1 cellular context compared by ENCODE assay signal in the genomic region with DNA sequence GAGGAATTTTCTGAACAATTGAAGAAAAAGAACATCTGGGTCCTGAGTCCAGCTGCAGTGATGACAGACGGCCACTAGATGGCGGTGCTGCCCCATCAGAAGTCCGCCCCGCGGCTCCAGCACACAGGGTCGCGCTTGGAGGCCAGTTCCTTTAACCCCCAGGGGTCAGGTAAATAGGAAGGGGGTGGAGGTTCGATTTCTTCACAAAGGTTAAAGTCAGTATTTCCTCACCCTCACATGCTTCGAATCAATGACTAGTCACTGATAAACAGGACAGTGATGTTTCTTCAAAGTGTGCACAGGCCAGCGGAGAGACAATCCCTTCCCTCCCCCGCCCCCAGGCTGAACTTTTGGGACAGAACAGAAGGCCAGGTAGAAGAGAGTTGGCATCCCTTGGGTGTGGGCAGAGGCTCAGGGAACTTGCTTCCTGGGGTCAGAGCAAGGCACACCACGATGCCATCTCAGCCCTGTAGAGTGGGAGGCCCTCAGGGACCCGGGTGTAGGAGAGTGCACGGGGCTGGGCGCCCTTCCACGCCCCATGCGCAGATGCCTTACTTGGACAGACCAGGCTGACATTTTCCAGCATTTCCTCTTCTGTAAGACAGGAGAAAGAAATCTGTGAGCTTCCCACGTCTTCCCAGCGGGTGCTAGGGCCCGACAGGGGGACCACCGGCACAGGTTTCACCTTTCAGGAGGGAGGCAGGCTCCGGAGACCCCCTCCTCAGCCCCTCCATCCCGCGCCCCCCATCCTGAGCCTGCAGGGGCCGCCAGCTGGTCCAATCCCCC.
TF ChIP-seq lines count a peak whose summit lies in the region.

No MANE protein-coding gene starts in this region.

TF ChIP-seq in HepG2, 621 proteins besides CTCF, POLR2A, EP300 and RAD21 (continued from another document and continues in another):
- TF ChIP-seq, protein P1, sequence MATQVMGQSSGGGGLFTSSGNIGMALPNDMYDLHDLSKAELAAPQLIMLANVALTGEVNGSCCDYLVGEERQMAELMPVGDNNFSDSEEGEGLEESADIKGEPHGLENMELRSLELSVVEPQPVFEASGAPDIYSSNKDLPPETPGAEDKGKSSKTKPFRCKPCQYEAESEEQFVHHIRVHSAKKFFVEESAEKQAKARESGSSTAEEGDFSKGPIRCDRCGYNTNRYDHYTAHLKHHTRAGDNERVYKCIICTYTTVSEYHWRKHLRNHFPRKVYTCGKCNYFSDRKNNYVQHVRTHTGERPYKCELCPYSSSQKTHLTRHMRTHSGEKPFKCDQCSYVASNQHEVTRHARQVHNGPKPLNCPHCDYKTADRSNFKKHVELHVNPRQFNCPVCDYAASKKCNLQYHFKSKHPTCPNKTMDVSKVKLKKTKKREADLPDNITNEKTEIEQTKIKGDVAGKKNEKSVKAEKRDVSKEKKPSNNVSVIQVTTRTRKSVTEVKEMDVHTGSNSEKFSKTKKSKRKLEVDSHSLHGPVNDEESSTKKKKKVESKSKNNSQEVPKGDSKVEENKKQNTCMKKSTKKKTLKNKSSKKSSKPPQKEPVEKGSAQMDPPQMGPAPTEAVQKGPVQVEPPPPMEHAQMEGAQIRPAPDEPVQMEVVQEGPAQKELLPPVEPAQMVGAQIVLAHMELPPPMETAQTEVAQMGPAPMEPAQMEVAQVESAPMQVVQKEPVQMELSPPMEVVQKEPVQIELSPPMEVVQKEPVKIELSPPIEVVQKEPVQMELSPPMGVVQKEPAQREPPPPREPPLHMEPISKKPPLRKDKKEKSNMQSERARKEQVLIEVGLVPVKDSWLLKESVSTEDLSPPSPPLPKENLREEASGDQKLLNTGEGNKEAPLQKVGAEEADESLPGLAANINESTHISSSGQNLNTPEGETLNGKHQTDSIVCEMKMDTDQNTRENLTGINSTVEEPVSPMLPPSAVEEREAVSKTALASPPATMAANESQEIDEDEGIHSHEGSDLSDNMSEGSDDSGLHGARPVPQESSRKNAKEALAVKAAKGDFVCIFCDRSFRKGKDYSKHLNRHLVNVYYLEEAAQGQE (IDR thresholded peaks at IDR 0.05; ENCODE audit: borderline replicate concordance in 1 of 2, low read depth in 1 of 2, low read length in 2 of 2), result peak in 1 of 2 experiments; percentile 86; a peak in 2 of 4 replicates
- TF ChIP-seq CREM (IDR thresholded peaks at IDR 0.05), result peak; percentile 96
- TF ChIP-seq CREM (CRISPR knock-in tag; IDR thresholded peaks at IDR 0.05), result no peak
- TF ChIP-seq KLF6 (CRISPR knock-in tag; IDR thresholded peaks at IDR 0.05), result peak; percentile 99
- peak; percentile 38 for TF ChIP-seq U2AF1 (optimal IDR thresholded peaks at IDR 0.05; ENCODE audit: low read depth, low read length)
- TF ChIP-seq CHCHD3 (CRISPR knock-in tag; IDR thresholded peaks at IDR 0.05), result no peak
- TF ChIP-seq, protein P2, sequence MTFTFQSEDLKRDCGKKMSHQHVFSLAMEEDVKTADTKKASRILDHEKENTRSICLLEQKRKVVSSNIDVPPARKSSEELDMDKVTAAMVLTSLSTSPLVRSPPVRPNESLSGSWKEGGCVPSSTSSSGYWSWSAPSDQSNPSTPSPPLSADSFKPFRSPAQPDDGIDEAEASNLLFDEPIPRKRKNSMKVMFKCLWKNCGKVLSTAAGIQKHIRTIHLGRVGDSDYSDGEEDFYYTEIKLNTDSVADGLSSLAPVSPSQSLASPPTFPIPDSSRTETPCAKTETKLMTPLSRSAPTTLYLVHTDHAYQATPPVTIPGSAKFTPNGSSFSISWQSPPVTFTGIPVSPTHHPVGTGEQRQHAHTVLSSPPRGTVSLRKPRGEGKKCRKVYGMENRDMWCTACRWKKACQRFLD (CRISPR knock-in tag; IDR thresholded peaks at IDR 0.05; ENCODE audit: borderline replicate concordance), result peak; percentile 39; the same call in 1 of the 2 replicates
- TF ChIP-seq ZNF337 (CRISPR knock-in tag; IDR thresholded peaks at IDR 0.05; ENCODE audit: borderline replicate concordance, low read depth), result peak; percentile 90
- peak; percentile 65; the same call in 1 of the 2 replicates for TF ChIP-seq ZNF24 (IDR thresholded peaks at IDR 0.05)
- TF ChIP-seq, protein P3, sequence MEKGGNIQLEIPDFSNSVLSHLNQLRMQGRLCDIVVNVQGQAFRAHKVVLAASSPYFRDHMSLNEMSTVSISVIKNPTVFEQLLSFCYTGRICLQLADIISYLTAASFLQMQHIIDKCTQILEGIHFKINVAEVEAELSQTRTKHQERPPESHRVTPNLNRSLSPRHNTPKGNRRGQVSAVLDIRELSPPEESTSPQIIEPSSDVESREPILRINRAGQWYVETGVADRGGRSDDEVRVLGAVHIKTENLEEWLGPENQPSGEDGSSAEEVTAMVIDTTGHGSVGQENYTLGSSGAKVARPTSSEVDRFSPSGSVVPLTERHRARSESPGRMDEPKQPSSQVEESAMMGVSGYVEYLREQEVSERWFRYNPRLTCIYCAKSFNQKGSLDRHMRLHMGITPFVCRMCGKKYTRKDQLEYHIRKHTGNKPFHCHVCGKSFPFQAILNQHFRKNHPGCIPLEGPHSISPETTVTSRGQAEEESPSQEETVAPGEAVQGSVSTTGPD (CRISPR knock-in tag; IDR thresholded peaks at IDR 0.05), result peak; percentile 74
- peak; percentile 92; the same call in 1 of the 2 replicates for TF ChIP-seq ZNF598 (CRISPR knock-in tag; IDR thresholded peaks at IDR 0.05; ENCODE audit: borderline replicate concordance)
- TF ChIP-seq, protein P4, sequence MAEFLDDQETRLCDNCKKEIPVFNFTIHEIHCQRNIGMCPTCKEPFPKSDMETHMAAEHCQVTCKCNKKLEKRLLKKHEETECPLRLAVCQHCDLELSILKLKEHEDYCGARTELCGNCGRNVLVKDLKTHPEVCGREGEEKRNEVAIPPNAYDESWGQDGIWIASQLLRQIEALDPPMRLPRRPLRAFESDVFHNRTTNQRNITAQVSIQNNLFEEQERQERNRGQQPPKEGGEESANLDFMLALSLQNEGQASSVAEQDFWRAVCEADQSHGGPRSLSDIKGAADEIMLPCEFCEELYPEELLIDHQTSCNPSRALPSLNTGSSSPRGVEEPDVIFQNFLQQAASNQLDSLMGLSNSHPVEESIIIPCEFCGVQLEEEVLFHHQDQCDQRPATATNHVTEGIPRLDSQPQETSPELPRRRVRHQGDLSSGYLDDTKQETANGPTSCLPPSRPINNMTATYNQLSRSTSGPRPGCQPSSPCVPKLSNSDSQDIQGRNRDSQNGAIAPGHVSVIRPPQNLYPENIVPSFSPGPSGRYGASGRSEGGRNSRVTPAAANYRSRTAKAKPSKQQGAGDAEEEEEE (CRISPR knock-in tag; IDR thresholded peaks at IDR 0.05; ENCODE audit: borderline replicate concordance), result peak; percentile 94; the same call in 1 of the 2 replicates
- no peak for TF ChIP-seq NFE2 (CRISPR knock-in tag; IDR thresholded peaks at IDR 0.05)
- TF ChIP-seq ZNF253 (CRISPR knock-in tag; IDR thresholded peaks at IDR 0.05; ENCODE audit: borderline replicate concordance), result 0 out of 2 replicates have a peak, but pooled peaks have one; percentile 61
- TF ChIP-seq ZNF549 (CRISPR knock-in tag; IDR thresholded peaks at IDR 0.05), result no peak
- peak; percentile 76; the same call in 1 of the 2 replicates for TF ChIP-seq ZNF232 (CRISPR knock-in tag; IDR thresholded peaks at IDR 0.05; ENCODE audit: borderline replicate concordance)
- TF ChIP-seq PRPF4 (IDR thresholded peaks at IDR 0.05; ENCODE audit: low read depth, low read length, poor library complexity, severe bottlenecking), result no peak
- peak; percentile 71; the same call in 1 of the 2 replicates for TF ChIP-seq ZNF709 (CRISPR knock-in tag; IDR thresholded peaks at IDR 0.05)
- 0 out of 2 replicates have a peak, but pooled peaks have one; percentile 75 for TF ChIP-seq ZNF468 (CRISPR knock-in tag; IDR thresholded peaks at IDR 0.05)
- peak; percentile 92 for TF ChIP-seq FOSL2 (CRISPR knock-in tag; IDR thresholded peaks at IDR 0.05)
- TF ChIP-seq ZNF577 (CRISPR knock-in tag; IDR thresholded peaks at IDR 0.05; ENCODE audit: borderline replicate concordance, low read depth), result 0 out of 2 replicates have a peak, but pooled peaks have one; percentile 68
- TF ChIP-seq ZBTB8A (CRISPR knock-in tag; IDR thresholded peaks at IDR 0.05; ENCODE audit: borderline replicate concordance, low read depth), result no peak
- no peak for TF ChIP-seq ZNF713 (CRISPR knock-in tag; IDR thresholded peaks at IDR 0.05)
- TF ChIP-seq KDM1A (CRISPR knock-in tag; IDR thresholded peaks at IDR 0.05), result peak; percentile 78; the same call in 1 of the 2 replicates
- TF ChIP-seq ZNF766 (CRISPR knock-in tag; IDR thresholded peaks at IDR 0.05; ENCODE audit: borderline replicate concordance), result no peak; the same call in 1 of the 2 replicates
- 0 out of 2 replicates have a peak, but pooled peaks have one; percentile 49 for TF ChIP-seq SALL2 (CRISPR knock-in tag; IDR thresholded peaks at IDR 0.05)
- TF ChIP-seq, protein P5, sequence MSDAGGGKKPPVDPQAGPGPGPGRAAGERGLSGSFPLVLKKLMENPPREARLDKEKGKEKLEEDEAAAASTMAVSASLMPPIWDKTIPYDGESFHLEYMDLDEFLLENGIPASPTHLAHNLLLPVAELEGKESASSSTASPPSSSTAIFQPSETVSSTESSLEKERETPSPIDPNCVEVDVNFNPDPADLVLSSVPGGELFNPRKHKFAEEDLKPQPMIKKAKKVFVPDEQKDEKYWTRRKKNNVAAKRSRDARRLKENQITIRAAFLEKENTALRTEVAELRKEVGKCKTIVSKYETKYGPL (CRISPR knock-in tag; IDR thresholded peaks at IDR 0.05), result no peak
- peak; percentile 97 for TF ChIP-seq KAT7 (CRISPR knock-in tag; IDR thresholded peaks at IDR 0.05; ENCODE audit: borderline replicate concordance)
- TF ChIP-seq MTF2 (CRISPR knock-in tag; IDR thresholded peaks at IDR 0.05; ENCODE audit: borderline replicate concordance), result no peak
- TF ChIP-seq, protein P6, sequence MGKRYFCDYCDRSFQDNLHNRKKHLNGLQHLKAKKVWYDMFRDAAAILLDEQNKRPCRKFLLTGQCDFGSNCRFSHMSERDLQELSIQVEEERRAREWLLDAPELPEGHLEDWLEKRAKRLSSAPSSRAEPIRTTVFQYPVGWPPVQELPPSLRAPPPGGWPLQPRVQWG (CRISPR knock-in tag; IDR thresholded peaks at IDR 0.05; ENCODE audit: borderline replicate concordance, low read depth), result peak; percentile 88; the same call in 1 of the 2 replicates
- TF ChIP-seq SKI (IDR thresholded peaks at IDR 0.05; ENCODE audit: partially characterized antibody), result peak; percentile 95
- TF ChIP-seq ZNF883 (CRISPR knock-in tag; IDR thresholded peaks at IDR 0.05; ENCODE audit: not compliant biosample characterization), result no peak
- peak; percentile 71; the same call in 1 of the 2 replicates for TF ChIP-seq JUNB (CRISPR knock-in tag; IDR thresholded peaks at IDR 0.05; ENCODE audit: borderline replicate concordance)
- TF ChIP-seq, protein P7, sequence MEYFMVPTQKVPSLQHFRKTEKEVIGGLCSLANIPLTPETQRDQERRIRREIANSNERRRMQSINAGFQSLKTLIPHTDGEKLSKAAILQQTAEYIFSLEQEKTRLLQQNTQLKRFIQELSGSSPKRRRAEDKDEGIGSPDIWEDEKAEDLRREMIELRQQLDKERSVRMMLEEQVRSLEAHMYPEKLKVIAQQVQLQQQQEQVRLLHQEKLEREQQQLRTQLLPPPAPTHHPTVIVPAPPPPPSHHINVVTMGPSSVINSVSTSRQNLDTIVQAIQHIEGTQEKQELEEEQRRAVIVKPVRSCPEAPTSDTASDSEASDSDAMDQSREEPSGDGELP (IDR thresholded peaks at IDR 0.05; ENCODE audit: borderline replicate concordance, low read depth), result peak; percentile 85
- peak; percentile 87; the same call in 1 of the 2 replicates for TF ChIP-seq ARHGAP35 (CRISPR knock-in tag; IDR thresholded peaks at IDR 0.05; ENCODE audit: borderline replicate concordance)
- peak; percentile 97 for TF ChIP-seq ZBTB7A (CRISPR knock-in tag; IDR thresholded peaks at IDR 0.05)
- TF ChIP-seq ZFP36L2 (CRISPR knock-in tag; IDR thresholded peaks at IDR 0.05), result no peak; the same call in 1 of the 2 replicates
- TF ChIP-seq TBP (CRISPR knock-in tag; IDR thresholded peaks at IDR 0.05), result no peak
- TF ChIP-seq ZNF382 (CRISPR knock-in tag; IDR thresholded peaks at IDR 0.05; ENCODE audit: borderline replicate concordance), result no peak
- TF ChIP-seq, protein P8, sequence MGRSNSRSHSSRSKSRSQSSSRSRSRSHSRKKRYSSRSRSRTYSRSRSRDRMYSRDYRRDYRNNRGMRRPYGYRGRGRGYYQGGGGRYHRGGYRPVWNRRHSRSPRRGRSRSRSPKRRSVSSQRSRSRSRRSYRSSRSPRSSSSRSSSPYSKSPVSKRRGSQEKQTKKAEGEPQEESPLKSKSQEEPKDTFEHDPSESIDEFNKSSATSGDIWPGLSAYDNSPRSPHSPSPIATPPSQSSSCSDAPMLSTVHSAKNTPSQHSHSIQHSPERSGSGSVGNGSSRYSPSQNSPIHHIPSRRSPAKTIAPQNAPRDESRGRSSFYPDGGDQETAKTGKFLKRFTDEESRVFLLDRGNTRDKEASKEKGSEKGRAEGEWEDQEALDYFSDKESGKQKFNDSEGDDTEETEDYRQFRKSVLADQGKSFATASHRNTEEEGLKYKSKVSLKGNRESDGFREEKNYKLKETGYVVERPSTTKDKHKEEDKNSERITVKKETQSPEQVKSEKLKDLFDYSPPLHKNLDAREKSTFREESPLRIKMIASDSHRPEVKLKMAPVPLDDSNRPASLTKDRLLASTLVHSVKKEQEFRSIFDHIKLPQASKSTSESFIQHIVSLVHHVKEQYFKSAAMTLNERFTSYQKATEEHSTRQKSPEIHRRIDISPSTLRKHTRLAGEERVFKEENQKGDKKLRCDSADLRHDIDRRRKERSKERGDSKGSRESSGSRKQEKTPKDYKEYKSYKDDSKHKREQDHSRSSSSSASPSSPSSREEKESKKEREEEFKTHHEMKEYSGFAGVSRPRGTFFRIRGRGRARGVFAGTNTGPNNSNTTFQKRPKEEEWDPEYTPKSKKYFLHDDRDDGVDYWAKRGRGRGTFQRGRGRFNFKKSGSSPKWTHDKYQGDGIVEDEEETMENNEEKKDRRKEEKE (IDR thresholded peaks at IDR 0.05), result no peak
- TF ChIP-seq ZNF670 (CRISPR knock-in tag; IDR thresholded peaks at IDR 0.05; ENCODE audit: borderline replicate concordance), result 0 out of 2 replicates have a peak, but pooled peaks have one; percentile 21
- TF ChIP-seq, protein P9, sequence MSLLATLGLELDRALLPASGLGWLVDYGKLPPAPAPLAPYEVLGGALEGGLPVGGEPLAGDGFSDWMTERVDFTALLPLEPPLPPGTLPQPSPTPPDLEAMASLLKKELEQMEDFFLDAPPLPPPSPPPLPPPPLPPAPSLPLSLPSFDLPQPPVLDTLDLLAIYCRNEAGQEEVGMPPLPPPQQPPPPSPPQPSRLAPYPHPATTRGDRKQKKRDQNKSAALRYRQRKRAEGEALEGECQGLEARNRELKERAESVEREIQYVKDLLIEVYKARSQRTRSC (CRISPR knock-in tag; IDR thresholded peaks at IDR 0.05; ENCODE audit: low read depth), result peak; percentile 85; the same call in 1 of the 2 replicates
